ENCODE assay signal across 22 cellular contexts in genomic region chr2:138012968-138013367, GRCh38. TPM values are rescaled to one million over a fixed set of nuclear protein-coding genes. Genes with fewer than 3 reads are reported as not detected.
"Had no signal": no experiment of that assay in that cellular context is flagged by ENCODE, and none has a peak within 500 bp of the region (broad histone marks: within the 10 kb centered on the region; RNA-seq: fewer than 3 reads in every experiment).

No MANE protein-coding gene starts in this region.

- H3K27ac ChIP-seq: left ventricle myocardium inferior, ovary, right atrium auricular region, skin epidermis, tibial nerve, uterus had no signal

- H3K36me3 ChIP-seq: left ventricle myocardium inferior, ovary, right atrium auricular region, uterus had no signal

- H3K27me3 ChIP-seq: ovary, right atrium auricular region, tibial nerve, uterus had no signal

- H3K9me3 ChIP-seq: mucosa of descending colon, ovary, right atrium auricular region, tibial nerve, uterus had no signal

- ATAC-seq: mucosa of descending colon; naive thymus-derived CD4-positive, alpha-beta T cell; natural killer cell treated with Interleukin-12 subunit alpha and Interleukin-12 subunit beta and Interleukin-15 and Interleukin-18, amount 100 ng/mL, for 72 hours; sciatic nerve; stimulated activated naive CD8-positive, alpha-beta T cell treated with anti-CD3 and anti-CD28 coated beads, Interleukin-15, amount 100 ng/mL, for 72 hours had no signal

- H3K4me1 ChIP-seq: left ventricle myocardium inferior, right atrium auricular region, tibial nerve, uterus had no signal

- DNase-seq: islet precursor cell; left ventricle myocardium inferior; mesendoderm; midbrain; mucosa of descending colon; naive thymus-derived CD4-positive, alpha-beta T cell; ovary; stimulated activated CD4-positive, alpha-beta T cell treated with anti-CD3 and anti-CD28 coated beads, Interleukin-12 subunit alpha, Interleukin-12 subunit beta, amount 100 ng/mL, for 4 hours; stimulated activated CD4-positive, alpha-beta T cell treated with anti-CD3 and anti-CD28 coated beads, Interleukin-15, amount 100 ng/mL, for 24 hours; stimulated activated CD4-positive, alpha-beta T cell treated with anti-CD3 and anti-CD28 coated beads, Interleukin-2, amount 100 ng/mL, for 24 hours; stimulated activated CD4-positive, alpha-beta T cell treated with anti-CD3 and anti-CD28 coated beads, Interleukin-4, amount 100 ng/mL, for 1 hour; stimulated activated naive CD4-positive, alpha-beta T cell; stimulated activated naive CD8-positive, alpha-beta T cell treated with anti-CD3 and anti-CD28 coated beads, Interleukin-15, amount 100 ng/mL, for 72 hours; substantia nigra; uterus had no signal

- H3K4me3 ChIP-seq: left ventricle myocardium inferior, lung, mucosa of descending colon, ovary, right atrium auricular region, skin epidermis, tibial nerve, uterus had no signal

RNA-seq across cellular contexts. Expression of gene HNMT, which starts 48.7 kb away (rescaled TPM):
- total RNA-seq: natural killer cell treated with Interleukin-12 subunit alpha and Interleukin-12 subunit beta and Interleukin-15 and Interleukin-18, amount 100 ng/mL, for 72 hours had no signal
- polyA plus RNA-seq: naive thymus-derived CD4-positive, alpha-beta T cell; neural cell had no signal
